Comparison of ENCODE assay signal across 14 cellular contexts in the genomic region with DNA sequence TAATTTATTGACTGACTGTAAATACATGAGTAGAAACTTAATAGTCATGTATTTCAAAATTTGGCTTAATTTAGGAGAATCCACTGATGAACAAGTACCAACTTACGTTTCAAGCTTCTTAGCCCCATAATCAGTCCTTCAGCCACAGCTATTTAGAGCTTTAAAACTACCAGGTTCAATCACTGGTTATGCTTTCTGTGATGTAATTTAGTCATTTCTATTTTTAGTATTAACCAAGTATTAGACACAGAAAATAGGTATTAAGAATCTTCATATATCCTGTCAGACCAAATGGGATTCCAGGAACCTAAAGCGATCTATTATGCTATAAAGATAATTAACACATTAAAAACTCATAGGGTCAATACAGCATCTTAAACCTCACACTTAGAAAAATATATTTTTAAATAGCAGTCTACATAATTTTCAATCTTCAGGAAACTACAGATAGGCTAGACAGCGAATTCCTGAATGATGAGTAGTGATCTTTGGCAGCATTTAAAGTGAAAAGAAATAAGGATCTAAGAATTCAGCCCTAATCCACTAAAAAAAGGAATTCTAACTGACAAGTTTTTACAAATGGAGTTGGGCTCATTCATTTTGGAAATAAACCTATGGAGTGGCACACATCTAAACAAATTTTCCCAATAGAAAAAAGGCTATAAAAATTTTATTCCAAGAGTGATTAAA. TPM values are rescaled to one million over a fixed set of nuclear protein-coding genes. Genes with fewer than 3 reads are reported as not detected.
DNase-seq lines count a peak whose midpoint lies in the region; ATAC-seq and TF ChIP-seq lines count a peak whose summit lies in the region.
"Had no signal": no experiment of that assay in that cellular context is flagged by ENCODE, and none has a peak within 500 bp of the region (broad histone marks: within the 10 kb centered on the region; RNA-seq: fewer than 3 reads in every experiment).

No MANE protein-coding gene starts in this region.

- H3K4me1 ChIP-seq in SJCRH30 (peaks cover 30% of the 10 kb centered on the region), Caco-2 (peaks cover 27% of the 10 kb centered on the region)

- no peak for TF ChIP-seq CTCF in Caco-2 (IDR thresholded peaks at IDR 0.05; ENCODE audit: insufficient read depth in 1 of 2, low read depth in 1 of 2, low read length in 1 of 2, severe bottlenecking in 1 of 2, unreplicated experiment in 1 of 2)

- ATAC-seq in GM21576 (IDR thresholded peaks at IDR 0.05; ENCODE audit: unreplicated experiment) (peak; percentile 63), GM21515 (IDR thresholded peaks at IDR 0.05; ENCODE audit: unreplicated experiment) (no peak)

- no TSS peak for BruUV-seq in Caco-2 (replicated peaks; lab: Mats Ljungman, UMichigan)

- H3K9me3 ChIP-seq in SJCRH30 (replicated peaks), result no peaks in the 10 kb centered on the region
- no peaks in the 10 kb centered on the region for H3K9me3 ChIP-seq in Caco-2
- H3K9me3 ChIP-seq: BLaER1, esophagus muscularis mucosa had no signal

- H3K27ac Mint-ChIP-seq in Caco-2 (ENCODE audit: unreplicated experiment), result no peak overlapping the region

- H3K36me3 Mint-ChIP-seq in Caco-2 (ENCODE audit: insufficient read depth, unreplicated experiment), result peaks cover 46% of the 10 kb centered on the region

- no peaks in the 10 kb centered on the region for H3K27me3 Mint-ChIP-seq in Caco-2 (ENCODE audit: insufficient read depth, unreplicated experiment)
- H3K27me3 Mint-ChIP-seq: activated T-helper 17 cell treated with anti-CD3 and anti-CD28 coated beads, Interleukin-2, amount 50 U/mL, for 72 hours had no signal

- CTCF ChIA-PET in Caco-2 (lab: Charles Lee), result no interaction called here

- POLR2A ChIA-PET in Caco-2 (lab: Charles Lee), result no interaction called here

- no peaks in the 10 kb centered on the region for H3K9me3 Mint-ChIP-seq in Caco-2 (ENCODE audit: unreplicated experiment)
- H3K9me3 Mint-ChIP-seq: activated T-helper 17 cell treated with anti-CD3 and anti-CD28 coated beads, Interleukin-2, amount 50 U/mL, for 72 hours had no signal

- H3K36me3 ChIP-seq in SJCRH30 (peaks cover 37% of the 10 kb centered on the region), Caco-2 (ENCODE audit: control insufficient read depth, insufficient read depth, low read length) (no peaks in the 10 kb centered on the region; the same call in 1 of the 2 replicates)

- H3K4me3 Mint-ChIP-seq in Caco-2 (ENCODE audit: unreplicated experiment), result no peak overlapping the region
- H3K4me3 Mint-ChIP-seq: activated T-helper 17 cell treated with anti-CD3 and anti-CD28 coated beads, Interleukin-2, amount 50 U/mL, for 72 hours had no signal

- peak; percentile 48 for DNase-seq in ACHN
- no peak for DNase-seq in SJCRH30
- DNase-seq in glomerular visceral epithelial cell (ENCODE audit: extremely low spot score), result peak; percentile 55
- DNase-seq in OCI-M1 (lab: John Stamatoyannopoulos, UW), result no peak
- no peak for DNase-seq in Kasumi-1 (lab: John Stamatoyannopoulos, UW)
- DNase-seq in Caco-2, result no peak
- DNase-seq: midbrain; NCI-H2029 treated with DMSO at 0.1 percent for 48 hours; stimulated activated CD4-positive, alpha-beta T cell treated with anti-CD3 and anti-CD28 coated beads, Interleukin-4, amount 100 ng/mL, for 1 hour had no signal

- H3K4me3 ChIP-seq in SJCRH30 (no peak overlapping the region), Caco-2 (ENCODE audit: low read depth, low read length) (no peak overlapping the region)
- H3K4me3 ChIP-seq: BLaER1, esophagus muscularis mucosa had no signal

- peaks cover 16% of the 10 kb centered on the region for H3K4me1 Mint-ChIP-seq in Caco-2 (ENCODE audit: low read depth, unreplicated experiment)

- in situ Hi-C loops in ACHN (cut with HindIII; ENCODE audit: low pct_ligation_motif_present, low pct_unique_long_range_greater_than_20kb, low sequenced_read_pairs), result no loop called here

- peak overlapping the region; percentile 46 for H3K27ac ChIP-seq in SJCRH30
- H3K27ac ChIP-seq: BLaER1 had no signal

- H3K27me3 ChIP-seq in SJCRH30, result no peaks in the 10 kb centered on the region
- H3K27me3 ChIP-seq in Caco-2 (replicated peaks; ENCODE audit: control insufficient read depth, insufficient read depth, low read length), result no peaks in the 10 kb centered on the region
- H3K27me3 ChIP-seq: BLaER1, esophagus muscularis mucosa had no signal

- intact Hi-C loops in Caco-2 (cut with micrococcal nuclease; ENCODE audit: unreplicated experiment), result loop anchor here (5.0 kb wide), 1 partner anchor 398 kb away; no protein-coding TSS in a partner anchor

RNA-seq across cellular contexts. Expression of a gene that starts 51.5 kb away (rescaled TPM):
- total RNA-seq in SJCRH30 (2014; rRNA removed; shearing (Covaris generic)), result 67.6 and 78.0 TPM in 2 replicates
- total RNA-seq in Caco-2 (2022), result 77.1 and 77.6 TPM in 2 replicates

RNA-seq across cellular contexts. Expression of a gene that starts 59.6 kb away (rescaled TPM):
- 12.6 and 13.7 TPM in 2 replicates for total RNA-seq in SJCRH30 (2014; rRNA removed; shearing (Covaris generic))
- 25.2 and 27.7 TPM in 2 replicates for total RNA-seq in Caco-2 (2022)
- total RNA-seq: activated T-helper 17 cell treated with anti-CD3 and anti-CD28 coated beads, Interleukin-2, amount 50 U/mL, for 72 hours had no signal

Comparison
In these comparisons a context has a peak if more than half of its experiments do, and no peak if none do; other contexts are left out.
1. DNase-seq: peak in ACHN (single experiment) and glomerular visceral epithelial cell (single experiment); none in SJCRH30 (0 of 2), OCI-M1 (single experiment), Kasumi-1 (0 of 2) and Caco-2 (0 of 2).